ENCODE assay signal across 8 cellular contexts in the genomic region with DNA sequence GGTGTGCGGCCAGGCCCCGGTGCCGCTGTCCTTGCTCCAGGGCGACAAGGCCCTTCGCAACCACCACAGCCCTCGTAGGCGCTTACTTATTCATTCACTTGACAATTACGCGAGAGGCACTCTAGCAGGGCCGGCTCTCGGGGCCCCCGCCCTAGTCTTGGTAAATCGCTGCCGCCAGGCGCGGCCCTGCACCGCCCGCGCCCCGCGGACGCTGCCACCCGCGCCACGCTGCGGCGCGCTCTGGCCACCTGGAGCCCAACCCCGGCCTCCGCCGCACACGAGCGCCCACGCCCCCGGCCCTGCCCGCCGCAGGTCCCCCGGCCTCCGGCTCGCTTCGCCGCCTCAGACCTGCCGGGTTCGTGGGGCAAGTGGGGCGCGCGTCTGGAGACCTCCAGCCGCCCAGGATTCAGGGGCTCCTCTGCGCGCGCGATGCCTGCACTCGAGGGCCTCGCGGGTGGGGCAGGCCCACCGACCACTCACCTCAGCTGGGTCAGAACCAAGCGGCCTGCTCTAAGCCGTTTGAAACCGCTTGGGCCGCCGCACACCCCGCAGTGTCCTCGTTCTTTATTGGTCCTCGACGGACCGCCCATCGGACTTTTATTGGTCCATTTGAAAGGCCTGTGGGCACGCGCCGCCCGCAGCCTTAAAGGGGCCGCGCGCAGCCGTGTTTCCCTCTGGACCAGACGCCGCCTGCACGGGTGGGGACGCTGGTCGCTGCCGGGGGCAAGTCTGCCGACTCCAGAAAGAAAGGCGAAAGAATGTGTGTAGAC. TPM values are rescaled to one million over a fixed set of nuclear protein-coding genes. Genes with fewer than 3 reads are reported as not detected.
DNase-seq lines count a peak whose midpoint lies in the region; ATAC-seq lines count a peak whose summit lies in the region.

Gene CKAP5, minus strand, starts transcription at position 541 of the 770 bp plus-strand sequence. CDS start 25,049 bp downstream, outside the sequence.

- peak within 1 kb of the TSS; percentile 91 for H3K27ac Mint-ChIP-seq in dendritic cell treated with granulocyte-macrophage colony-stimulating factor and Interleukin-4, amounts not matched to agents 40 ng/mL and 50 ng/mL, for 4 days

- DNase-seq in C1 segment of cervical spinal cord (lab: John Stamatoyannopoulos, UW): peak; percentile 19 to 91 (median 87)
- peak; percentile 86 to 98 for DNase-seq in NCI-H526 (lab: John Stamatoyannopoulos, UW)
- DNase-seq in activated CD4-positive, alpha-beta T cell treated with anti-CD3 and anti-CD28 coated beads, Interleukin-2, amount 50 U/mL, for 24 hours (ENCODE audit: low read depth in 1 of 2, low spot score in 1 of 2): peak; percentile 68 to 79
- peak; percentile 93 for DNase-seq in left lobe of liver (ENCODE audit: low spot score)
- peak; percentile 89 to 90 for DNase-seq in stimulated activated CD4-positive, alpha-beta T cell treated with anti-CD3 and anti-CD28 coated beads, Interleukin-2, amount 100 ng/mL, for 24 hours

- peak within 1 kb of the TSS; percentile 96 for H3K4me3 Mint-ChIP-seq in dendritic cell treated with granulocyte-macrophage colony-stimulating factor and Interleukin-4, amounts not matched to agents 40 ng/mL and 50 ng/mL, for 4 days

- no peaks in the 10 kb centered on the region for H3K27me3 Mint-ChIP-seq in dendritic cell treated with granulocyte-macrophage colony-stimulating factor and Interleukin-4, amounts not matched to agents 40 ng/mL and 50 ng/mL, for 4 days

- H3K9me3 Mint-ChIP-seq in dendritic cell treated with granulocyte-macrophage colony-stimulating factor and Interleukin-4, amounts not matched to agents 40 ng/mL and 50 ng/mL, for 4 days: no peaks in the 10 kb centered on the region

- H3K36me3 Mint-ChIP-seq in dendritic cell treated with granulocyte-macrophage colony-stimulating factor and Interleukin-4, amounts not matched to agents 40 ng/mL and 50 ng/mL, for 4 days (ENCODE audit: low read depth): peaks cover 14% of the 10 kb centered on the region

- H3K4me1 Mint-ChIP-seq in dendritic cell treated with granulocyte-macrophage colony-stimulating factor and Interleukin-4, amounts not matched to agents 40 ng/mL and 50 ng/mL, for 4 days (ENCODE audit: low read depth): peaks cover 33% of the 10 kb centered on the region

- ATAC-seq in GM19324 (IDR thresholded peaks at IDR 0.05; ENCODE audit: low FRiP score, unreplicated experiment): peak; percentile 95
- peak; percentile 96 for ATAC-seq in HG03460 (IDR thresholded peaks at IDR 0.05; ENCODE audit: unreplicated experiment)
- ATAC-seq in left lobe of liver: peak; percentile 97

- intact Hi-C loops in dendritic cell treated with granulocyte-macrophage colony-stimulating factor and Interleukin-4, amounts not matched to agents 40 ng/mL and 50 ng/mL, for 4 days (cut with micrococcal nuclease): loop anchor here (1.0 kb wide), 1 partner anchor 20 kb away; no protein-coding TSS in a partner anchor

RNA-seq across cellular contexts. Expression of gene CKAP5, which starts in this region (rescaled TPM):
- 19.5 TPM for total RNA-seq in left lobe of liver

Comparison
In these comparisons a context has a peak if more than half of its experiments do, and no peak if none do; other contexts are left out.
1. Peak in every context shown above with its lines: DNase-seq and ATAC-seq.